In the genomic region with DNA sequence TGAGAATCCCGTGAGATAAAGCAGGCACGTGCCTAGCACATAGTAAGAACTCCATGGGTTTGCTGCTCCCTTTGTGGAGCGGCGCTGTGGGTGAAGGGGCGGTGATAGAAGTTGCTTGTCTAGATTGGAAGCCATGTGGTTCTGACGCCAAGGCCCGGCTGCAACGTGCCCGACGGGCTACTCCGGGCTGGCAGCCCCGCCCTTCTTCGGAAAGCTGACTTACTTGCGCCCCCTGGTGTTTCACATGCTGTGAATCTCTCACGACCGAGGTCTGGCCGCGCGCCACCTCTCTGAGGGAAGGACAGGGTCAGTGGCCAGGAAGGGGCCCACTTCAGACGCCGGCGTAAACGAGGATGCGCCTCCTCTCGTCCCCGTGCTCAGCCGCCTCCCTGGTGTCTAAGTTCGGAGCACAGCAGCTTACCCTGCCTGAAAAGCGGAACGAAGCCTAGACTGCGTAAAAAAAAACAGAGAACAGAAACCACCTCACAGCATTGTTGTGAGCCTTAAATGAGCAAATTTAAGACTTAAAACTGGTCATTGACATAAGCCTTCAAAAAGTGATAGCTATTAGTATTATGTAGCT, we compare ENCODE assay signal across 8 cellular contexts.
DNase-seq lines count a peak whose midpoint lies in the region; ATAC-seq lines count a peak whose summit lies in the region.

No MANE protein-coding gene starts in this region.

- ATAC-seq in GM19043 (IDR thresholded peaks at IDR 0.05; ENCODE audit: low read depth, unreplicated experiment) (peak; percentile 86), HG03354 (IDR thresholded peaks at IDR 0.05; ENCODE audit: poor library complexity, severe bottlenecking, unreplicated experiment) (peak; percentile 80)

- DNase-seq in Ammon's horn (ENCODE audit: low spot score): peak; percentile 97
- DNase-seq in NCI-H446 (lab: John Stamatoyannopoulos, UW): peak; percentile 66 to 91
- DNase-seq in activated CD4-positive, alpha-beta T cell treated with anti-CD3 and anti-CD28 coated beads for 1 hour: peak; percentile 74
- DNase-seq in cerebellar nuclear complex (lab: John Stamatoyannopoulos, UW): peak; percentile 6 to 60
- DNase-seq in kidney glomerular epithelial cell (lab: John Stamatoyannopoulos, UW): peak; percentile 87
- DNase-seq in stimulated activated CD4-positive, alpha-beta T cell treated with anti-CD3 and anti-CD28 coated beads, Interleukin-1b, Interleukin-23, amount 100 ng/mL, for 1 hour (ENCODE audit: low read depth in 2 of 2): peak; percentile 62 to 72

Comparison
In these comparisons a context has a peak if more than half of its experiments do, and no peak if none do; other contexts are left out.
1. Peak in every context shown above with its lines: DNase-seq and ATAC-seq.
2. DNase-seq: peak in every context shown above with its lines; median percentile 97 in Ammon's horn; 87 in kidney glomerular epithelial cell; 78 in NCI-H446; 74 in activated CD4-positive, alpha-beta T cell treated with anti-CD3 and anti-CD28 coated beads for 1 hour; 67 in stimulated activated CD4-positive, alpha-beta T cell treated with anti-CD3 and anti-CD28 coated beads, Interleukin-1b, Interleukin-23, amount 100 ng/mL, for 1 hour; 33 in cerebellar nuclear complex.